ENCODE assay signal across 10 cellular contexts in genomic region chr6:15260099-15260821, GRCh38. TPM values are rescaled to one million over a fixed set of nuclear protein-coding genes. Genes with fewer than 3 reads are reported as not detected.
DNase-seq lines count a peak whose midpoint lies in the region; ATAC-seq and TF ChIP-seq lines count a peak whose summit lies in the region.
"Had no signal": no experiment of that assay in that cellular context is flagged by ENCODE, and none has a peak within 500 bp of the region (broad histone marks: within the 10 kb centered on the region; RNA-seq: fewer than 3 reads in every experiment).

No MANE protein-coding gene starts in this region.

- H3K36me3 Mint-ChIP-seq in activated CD4-positive, alpha-beta T cell treated with anti-CD3 and anti-CD28 coated beads, Interleukin-2, amount 10 ng/mL, durations not matched to agents 24 days and 14 days (ENCODE audit: low read depth), result peaks cover 68% of the 10 kb centered on the region
- H3K36me3 Mint-ChIP-seq in stimulated activated naive B cell treated with anti-CD40 and anti-IgM and Interleukin-4, amounts not matched to agents 10 μg/mL and 1 μg/mL and 100 μg/mL, for 72 hours, result peaks cover 7 to 31% of the 10 kb centered on the region in 2 donors

- intact Hi-C loops in activated CD4-positive, alpha-beta T cell treated with anti-CD3 and anti-CD28 coated beads, Interleukin-2, amount 10 ng/mL, durations not matched to agents 24 days and 14 days (cut with micrococcal nuclease), result no loop called here

- no peak for DNase-seq in activated CD4-positive, alpha-beta T cell treated with anti-CD3 and anti-CD28 coated beads, Interleukin-2, amount 10 ng/mL, durations not matched to agents 24 days and 14 days
- DNase-seq in activated CD4-positive, alpha-beta T cell treated with anti-CD3 and anti-CD28 coated beads for 1 hour, result no peak
- DNase-seq in fibroblast of the aortic adventitia (ENCODE audit: low read depth), result peak; percentile 77
- no peak for DNase-seq in stimulated activated naive B cell treated with anti-CD40 and anti-IgM and Interleukin-4, amounts not matched to agents 10 μg/mL and 1 μg/mL and 100 μg/mL, for 72 hours
- DNase-seq in amygdala (lab: John Stamatoyannopoulos, UW), result no peak
- no peak for DNase-seq in NCI-H1436 treated with DMSO at 0.1 percent for 48 hours (lab: John Stamatoyannopoulos, UW)
- DNase-seq: NCI-H1105 treated with DMSO at 0.1 percent for 48 hours had no signal

- TF ChIP-seq CTCF in fibroblast of the aortic adventitia (IDR thresholded peaks at IDR 0.05; ENCODE audit: insufficient read depth, low read length), result no peak

- H3K27me3 Mint-ChIP-seq in activated CD4-positive, alpha-beta T cell treated with anti-CD3 and anti-CD28 coated beads, Interleukin-2, amount 10 ng/mL, durations not matched to agents 24 days and 14 days, result no peaks in the 10 kb centered on the region
- H3K27me3 Mint-ChIP-seq in stimulated activated naive B cell treated with anti-CD40 and anti-IgM and Interleukin-4, amounts not matched to agents 10 μg/mL and 1 μg/mL and 100 μg/mL, for 72 hours, result no peaks in the 10 kb centered on the region

- H3K4me1 Mint-ChIP-seq in activated CD4-positive, alpha-beta T cell treated with anti-CD3 and anti-CD28 coated beads, Interleukin-2, amount 10 ng/mL, durations not matched to agents 24 days and 14 days, result peaks cover 83% of the 10 kb centered on the region
- H3K4me1 Mint-ChIP-seq in stimulated activated naive B cell treated with anti-CD40 and anti-IgM and Interleukin-4, amounts not matched to agents 10 μg/mL and 1 μg/mL and 100 μg/mL, for 72 hours, result peaks cover 60 to 95% of the 10 kb centered on the region in 2 donors

- ATAC-seq in SK-N-SH treated with all-trans-retinoic acid at 6 μM for 48 hours, result peak; percentile 56
- no peak for ATAC-seq in stimulated activated naive B cell treated with anti-CD40 and anti-IgM and Interleukin-4, amounts not matched to agents 10 μg/mL and 1 μg/mL and 100 μg/mL, for 72 hours (replicated peaks)
- ATAC-seq in GM21576 (IDR thresholded peaks at IDR 0.05; ENCODE audit: unreplicated experiment), result no peak
- ATAC-seq: GM12878 had no signal

- H3K27ac Mint-ChIP-seq in activated CD4-positive, alpha-beta T cell treated with anti-CD3 and anti-CD28 coated beads, Interleukin-2, amount 10 ng/mL, durations not matched to agents 24 days and 14 days, result peak overlapping the region; percentile 51
- peak overlapping the region; percentile 27 for H3K27ac Mint-ChIP-seq in stimulated activated naive B cell treated with anti-CD40 and anti-IgM and Interleukin-4, amounts not matched to agents 10 μg/mL and 1 μg/mL and 100 μg/mL, for 72 hours

- no peak overlapping the region for H3K4me3 ChIP-seq in fibroblast of the aortic adventitia (ENCODE audit: low read depth, low read length)
- H3K4me3 ChIP-seq: GM12878 had no signal

- H3K9me3 Mint-ChIP-seq in activated CD4-positive, alpha-beta T cell treated with anti-CD3 and anti-CD28 coated beads, Interleukin-2, amount 10 ng/mL, durations not matched to agents 24 days and 14 days, result no peaks in the 10 kb centered on the region
- no peaks in the 10 kb centered on the region for H3K9me3 Mint-ChIP-seq in stimulated activated naive B cell treated with anti-CD40 and anti-IgM and Interleukin-4, amounts not matched to agents 10 μg/mL and 1 μg/mL and 100 μg/mL, for 72 hours

- peak overlapping the region; percentile 40 for H3K4me3 Mint-ChIP-seq in activated CD4-positive, alpha-beta T cell treated with anti-CD3 and anti-CD28 coated beads, Interleukin-2, amount 10 ng/mL, durations not matched to agents 24 days and 14 days
- peak overlapping the region; percentile 1 to 35 for H3K4me3 Mint-ChIP-seq in stimulated activated naive B cell treated with anti-CD40 and anti-IgM and Interleukin-4, amounts not matched to agents 10 μg/mL and 1 μg/mL and 100 μg/mL, for 72 hours

TF ChIP-seq in SK-N-SH treated with all-trans-retinoic acid at 6 μM for 48 hours, 23 proteins besides CTCF, POLR2A, EP300 and RAD21 (continues in another document):
- TF ChIP-seq CREB5 (CRISPR knock-in tag; IDR thresholded peaks at IDR 0.05; ENCODE audit: low read depth), result no peak
- no peak for TF ChIP-seq ZNF565 (CRISPR knock-in tag; conservative IDR thresholded peaks at IDR 0.05; ENCODE audit: low read depth)
- no peak for TF ChIP-seq ZC3H10 (CRISPR knock-in tag; IDR thresholded peaks at IDR 0.05)
- TF ChIP-seq ZFP3 (CRISPR knock-in tag; IDR thresholded peaks at IDR 0.05), result no peak
- TF ChIP-seq RARB (CRISPR knock-in tag; IDR thresholded peaks at IDR 0.05), result no peak
- no peak for TF ChIP-seq BACH2 (CRISPR knock-in tag; IDR thresholded peaks at IDR 0.05; ENCODE audit: borderline replicate concordance)
- TF ChIP-seq TSHZ2 (CRISPR knock-in tag; IDR thresholded peaks at IDR 0.05), result no peak
- TF ChIP-seq ZNF70 (CRISPR knock-in tag; IDR thresholded peaks at IDR 0.05), result no peak
- TF ChIP-seq GLIS3 (CRISPR knock-in tag; IDR thresholded peaks at IDR 0.05), result no peak
- TF ChIP-seq PATZ1 (CRISPR knock-in tag; IDR thresholded peaks at IDR 0.05; ENCODE audit: borderline replicate concordance), result no peak
- TF ChIP-seq ISL1 (CRISPR knock-in tag; IDR thresholded peaks at IDR 0.05), result no peak
- TF ChIP-seq ZNF8 (CRISPR knock-in tag; IDR thresholded peaks at IDR 0.05), result no peak
- TF ChIP-seq PPARA (CRISPR knock-in tag; IDR thresholded peaks at IDR 0.05; ENCODE audit: borderline replicate concordance), result no peak
- no peak for TF ChIP-seq CSDC2 (CRISPR knock-in tag; IDR thresholded peaks at IDR 0.05)
- TF ChIP-seq ARNTL (CRISPR knock-in tag; IDR thresholded peaks at IDR 0.05; ENCODE audit: borderline replicate concordance, low read depth), result no peak
- TF ChIP-seq CSRNP3 (CRISPR knock-in tag; IDR thresholded peaks at IDR 0.05), result no peak
- TF ChIP-seq ZFP30 (CRISPR knock-in tag; IDR thresholded peaks at IDR 0.05), result no peak

RNA-seq across cellular contexts. Expression of gene JARID2, which starts 14.4 kb away (rescaled TPM):
- 48.7 and 49.5 TPM in 2 replicates for total RNA-seq in activated CD4-positive, alpha-beta T cell treated with anti-CD3 and anti-CD28 coated beads, Interleukin-2, amount 10 ng/mL, durations not matched to agents 24 days and 14 days
- total RNA-seq in fibroblast of the aortic adventitia (ENCODE audit: low replicate concordance), result 2.9 and 8.3 TPM in 2 replicates
